Comparison of ENCODE assay signal across 26 cellular contexts in the genomic region with DNA sequence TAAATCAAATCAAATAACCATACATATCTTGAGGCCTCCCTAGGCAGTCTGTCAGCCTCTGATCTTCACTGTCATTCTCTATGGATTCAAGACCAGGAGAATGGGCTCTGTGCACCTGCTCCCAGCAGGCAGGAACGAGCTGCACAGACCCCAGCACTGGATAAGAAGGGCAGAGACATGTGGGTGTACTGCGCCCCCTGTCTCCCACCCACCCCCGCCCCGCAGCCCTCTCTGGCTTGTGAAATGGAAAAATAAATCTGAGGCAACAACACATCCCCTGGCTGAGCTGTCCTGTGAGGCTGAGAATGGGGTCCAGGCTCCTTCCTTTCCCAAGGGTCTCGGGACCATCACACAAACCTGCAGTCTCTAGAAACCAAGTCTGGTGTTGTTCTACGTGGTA. TPM values are rescaled to one million over a fixed set of nuclear protein-coding genes. Genes with fewer than 3 reads are reported as not detected.
DNase-seq lines count a peak whose midpoint lies in the region; ATAC-seq and TF ChIP-seq lines count a peak whose summit lies in the region.
"Had no signal": no experiment of that assay in that cellular context is flagged by ENCODE, and none has a peak within 500 bp of the region (broad histone marks: within the 10 kb centered on the region; RNA-seq: fewer than 3 reads in every experiment).

No MANE protein-coding gene starts in this region.

- H3K9me3 ChIP-seq in Karpas-422 (ENCODE audit: low read length) (0 out of 2 replicates have a peak, but pooled peaks cover 3% of the 10 kb centered on the region), endodermal cell (ENCODE audit: control insufficient read depth, low read length) (peaks cover 11% of the 10 kb centered on the region)
- H3K9me3 ChIP-seq: SK-N-SH, upper lobe of right lung had no signal

- WGBS in endodermal cell (ENCODE audit: insufficient coverage in 1 of 2, insufficient read length in 1 of 2), 2 experiments = 78% methylated on average over 6 of the region's 6 CpGs; no CpG with 5 or more reads in 1 of the 2 experiments

- H3K4me3 Mint-ChIP-seq in endodermal cell = no peak overlapping the region
- H3K4me3 Mint-ChIP-seq: activated CD4-positive, alpha-beta T cell treated with anti-CD3 and anti-CD28 coated beads, Interleukin-2, amount 10 ng/mL, durations not matched to agents 24 days and 14 days; B cell; effector memory CD8-positive, alpha-beta T cell; T-helper 17 cell had no signal

- H4K20me1 ChIP-seq in Karpas-422 (ENCODE audit: insufficient read depth, low read depth, low read length) = no peaks in the 10 kb centered on the region

- no peak overlapping the region for H3K27ac Mint-ChIP-seq in endodermal cell
- H3K27ac Mint-ChIP-seq: activated CD4-positive, alpha-beta T cell treated with anti-CD3 and anti-CD28 coated beads, Interleukin-2, amount 10 ng/mL, durations not matched to agents 24 days and 14 days; B cell; effector memory CD8-positive, alpha-beta T cell; T-helper 17 cell had no signal

- intact Hi-C loops in left colon (cut with DNase I, micrococcal nuclease) = no loop called here

- peak overlapping the region; percentile 4 for H3K4me2 ChIP-seq in Karpas-422 (ENCODE audit: low read depth, low read length, poor library complexity, severe bottlenecking)
- H3K4me2 ChIP-seq: SK-N-SH, smooth muscle cell had no signal

- H3K9me3 Mint-ChIP-seq in endodermal cell = peaks cover 22% of the 10 kb centered on the region

- peak; percentile 24 for TF ChIP-seq CTCF in endodermal cell (conservative IDR thresholded peaks at IDR 0.05)
- no peak for TF ChIP-seq CTCF in foreskin fibroblast (IDR thresholded peaks at IDR 0.05; ENCODE audit: low read depth, low read length)

- H3K4me1 ChIP-seq in Karpas-422 (ENCODE audit: low read length) (peaks cover 92% of the 10 kb centered on the region), endodermal cell (ENCODE audit: control insufficient read depth, insufficient read depth, low read length) (peaks cover 5% of the 10 kb centered on the region)

- H3K4me3 ChIP-seq in Karpas-422 (ENCODE audit: low read length) = no peak overlapping the region
- H3K4me3 ChIP-seq in endodermal cell (ENCODE audit: low read length) = no peak overlapping the region
- H3K4me3 ChIP-seq in foreskin fibroblast (ENCODE audit: low read depth in 1 of 2, low read length in 2 of 2) = no peak overlapping the region
- H3K4me3 ChIP-seq: smooth muscle cell, upper lobe of right lung had no signal

- peaks cover 52% of the 10 kb centered on the region for H3K79me2 ChIP-seq in Karpas-422 (ENCODE audit: low read length)

- peak overlapping the region; percentile 54 for H3K9ac ChIP-seq in Karpas-422 (ENCODE audit: low read length)
- no peak overlapping the region for H3K9ac ChIP-seq in endodermal cell (ENCODE audit: extremely low read depth, low read length, poor library complexity, severe bottlenecking)
- H3K9ac ChIP-seq: SK-N-SH had no signal

- DNase-seq in NCI-H82 (lab: John Stamatoyannopoulos, UW) (peak; percentile 3), NCI-H82 treated with DMSO at 0.1 percent for 48 hours (lab: John Stamatoyannopoulos, UW; ENCODE audit: unreplicated experiment) (no peak), Karpas-422 (peak; percentile 59), endodermal cell (no peak), substantia nigra (lab: John Stamatoyannopoulos, UW) (no peak), left colon (no peak), RKO (ENCODE audit: low spot score) (no peak), foreskin fibroblast (no peak)
- DNase-seq: activated CD4-positive, alpha-beta T cell treated with anti-CD3 and anti-CD28 coated beads, Interleukin-2, amount 10 ng/mL, durations not matched to agents 24 days and 14 days; activated naive CD4-positive, alpha-beta T cell; activated T-cell treated with anti-CD3 and anti-CD28 coated beads, Interleukin-2, amount 50 U/mL, for 48 hours; brain microvascular endothelial cell; DND-41; effector memory CD8-positive, alpha-beta T cell; foreskin melanocyte; naive B cell; NCI-H2029 treated with DMSO at 0.1 percent for 48 hours; NCI-H446; occipital lobe; SK-N-SH; stimulated activated CD4-positive, alpha-beta T cell treated with anti-CD3 and anti-CD28 coated beads, Interleukin-2, amount 100 ng/mL, for 24 hours; T-helper 17 cell; upper lobe of right lung had no signal

- H3K4me1 Mint-ChIP-seq in endodermal cell = peaks cover 31% of the 10 kb centered on the region
- H3K4me1 Mint-ChIP-seq: activated CD4-positive, alpha-beta T cell treated with anti-CD3 and anti-CD28 coated beads, Interleukin-2, amount 10 ng/mL, durations not matched to agents 24 days and 14 days; T-helper 17 cell had no signal

- peaks cover 4% of the 10 kb centered on the region for H3K36me3 Mint-ChIP-seq in endodermal cell (ENCODE audit: low read depth)

- no peak overlapping the region for H2AFZ ChIP-seq in Karpas-422 (ENCODE audit: low read length)

- H3K9me2 ChIP-seq in Karpas-422 (replicated peaks; ENCODE audit: insufficient read depth, low read length) = no peaks in the 10 kb centered on the region
- H3K9me2 ChIP-seq: SK-N-SH had no signal

- H3K27me3 Mint-ChIP-seq in endodermal cell (ENCODE audit: insufficient read depth) = peaks cover 4% of the 10 kb centered on the region
- H3K27me3 Mint-ChIP-seq: B cell, naive B cell had no signal

- H3K36me3 ChIP-seq in Karpas-422 (ENCODE audit: insufficient read depth, low read length) = peaks cover 9% of the 10 kb centered on the region
- no peaks in the 10 kb centered on the region for H3K36me3 ChIP-seq in endodermal cell (ENCODE audit: control insufficient read depth, insufficient read depth, low read length)
- H3K36me3 ChIP-seq: brain microvascular endothelial cell, upper lobe of right lung had no signal

- H3K27me3 ChIP-seq in Karpas-422 (ENCODE audit: low read length) = no peaks in the 10 kb centered on the region
- H3K27me3 ChIP-seq in endodermal cell (ENCODE audit: control insufficient read depth, insufficient read depth, low read length, poor library complexity, severe bottlenecking) = no peaks in the 10 kb centered on the region
- H3K27me3 ChIP-seq: brain microvascular endothelial cell, upper lobe of right lung had no signal

- H3K27ac ChIP-seq in Karpas-422 (ENCODE audit: low read length) (peak overlapping the region; percentile 98), endodermal cell (ENCODE audit: low read depth, low read length) (no peak overlapping the region), substantia nigra (ENCODE audit: low read depth, low read length, poor library complexity, severe bottlenecking) (peak overlapping the region; percentile 100)
- H3K27ac ChIP-seq: brain microvascular endothelial cell, upper lobe of right lung had no signal

- ATAC-seq in left colon = no peak
- ATAC-seq: effector memory CD8-positive, alpha-beta T cell; esophagus mucosa; T-helper 17 cell; upper lobe of right lung had no signal

RNA-seq across cellular contexts. Expression of gene CLMN, which starts 26.2 kb away (rescaled TPM):
- 40.1 and 56.1 TPM in 2 replicates for total RNA-seq in Karpas-422 (2014; rRNA removed; shearing (Covaris generic); ENCODE audit: low replicate concordance)
- total RNA-seq in endodermal cell (10 to 100 TPM in 1 of 2 donors, 1 to 10 TPM in 1; 9.5 to 11.7 TPM), left colon (100 to 1,000 TPM; 125 to 135 TPM)
- 9.5 TPM for polyA plus RNA-seq in endodermal cell (2013, experiment 1 of 2)
- polyA plus RNA-seq in endodermal cell (2013, experiment 2 of 2) = 8.2 TPM

Comparison
In these comparisons a context has a peak if more than half of its experiments do, and no peak if none do; other contexts are left out.
1. DNase-seq: peak in NCI-H82 (single experiment) and Karpas-422 (single experiment); none in NCI-H82 treated with DMSO at 0.1 percent for 48 hours (single experiment), endodermal cell (single experiment), substantia nigra (0 of 49), left colon (0 of 2), RKO (single experiment) and foreskin fibroblast (0 of 2).